16 cellular contexts compared by ENCODE assay signal in genomic region chr11:2091112-2091746, GRCh38. TPM values are rescaled to one million over a fixed set of nuclear protein-coding genes. Genes with fewer than 3 reads are reported as not detected.
DNase-seq lines count a peak whose midpoint lies in the region; ATAC-seq and TF ChIP-seq lines count a peak whose summit lies in the region.
"Had no signal": no experiment of that assay in that cellular context is flagged by ENCODE, and none has a peak within 500 bp of the region (broad histone marks: within the 10 kb centered on the region; RNA-seq: fewer than 3 reads in every experiment).

No MANE protein-coding gene starts in this region.

- no peaks in the 10 kb centered on the region for H3K27me3 ChIP-seq in endodermal cell (ENCODE audit: control insufficient read depth, insufficient read depth, low read length, poor library complexity, severe bottlenecking)

- no peak overlapping the region for H3K4me3 Mint-ChIP-seq in natural killer cell treated with Interleukin-12 subunit alpha and Interleukin-12 subunit beta and Interleukin-15 and Interleukin-18, amount 100 ng/mL, for 72 hours
- H3K4me3 Mint-ChIP-seq in natural killer cell = no peak overlapping the region
- no peak overlapping the region for H3K4me3 Mint-ChIP-seq in endodermal cell

- H3K9ac ChIP-seq in endodermal cell (ENCODE audit: extremely low read depth, low read length, poor library complexity, severe bottlenecking) = no peak overlapping the region
- H3K9ac ChIP-seq: GM23248 had no signal

- H3K4me1 Mint-ChIP-seq in natural killer cell treated with Interleukin-12 subunit alpha and Interleukin-12 subunit beta and Interleukin-15 and Interleukin-18, amount 100 ng/mL, for 72 hours (ENCODE audit: low read depth in 2 of 2) = no peaks in the 10 kb centered on the region
- H3K4me1 Mint-ChIP-seq in natural killer cell (peaks cover 0 to 4% of the 10 kb centered on the region in 2 donors), endodermal cell (no peaks in the 10 kb centered on the region)

- H3K27ac Mint-ChIP-seq in natural killer cell treated with Interleukin-12 subunit alpha and Interleukin-12 subunit beta and Interleukin-15 and Interleukin-18, amount 100 ng/mL, for 72 hours = no peak overlapping the region
- H3K27ac Mint-ChIP-seq in natural killer cell (no peak overlapping the region), endodermal cell (no peak overlapping the region)
- H3K27ac Mint-ChIP-seq: CD8-positive, alpha-beta memory T cell had no signal

- no peak for TF ChIP-seq CTCF in natural killer cell (IDR thresholded peaks at IDR 0.05)
- no peak for TF ChIP-seq CTCF in endodermal cell (conservative IDR thresholded peaks at IDR 0.05)

- H3K36me3 ChIP-seq in endodermal cell (ENCODE audit: control insufficient read depth, insufficient read depth, low read length) = no peaks in the 10 kb centered on the region

- intact Hi-C loops in natural killer cell (cut with micrococcal nuclease) = no loop called here
- intact Hi-C loops in sciatic nerve (cut with DNase I) = no loop called here

- H3K36me3 Mint-ChIP-seq in natural killer cell treated with Interleukin-12 subunit alpha and Interleukin-12 subunit beta and Interleukin-15 and Interleukin-18, amount 100 ng/mL, for 72 hours = no peaks in the 10 kb centered on the region
- no peaks in the 10 kb centered on the region for H3K36me3 Mint-ChIP-seq in natural killer cell
- H3K36me3 Mint-ChIP-seq in endodermal cell (ENCODE audit: low read depth) = no peaks in the 10 kb centered on the region
- H3K36me3 Mint-ChIP-seq: CD8-positive, alpha-beta memory T cell had no signal

- no peaks in the 10 kb centered on the region for H3K9me3 Mint-ChIP-seq in natural killer cell treated with Interleukin-12 subunit alpha and Interleukin-12 subunit beta and Interleukin-15 and Interleukin-18, amount 100 ng/mL, for 72 hours
- H3K9me3 Mint-ChIP-seq in natural killer cell = no peaks in the 10 kb centered on the region
- H3K9me3 Mint-ChIP-seq in endodermal cell = peaks cover 2% of the 10 kb centered on the region
- H3K9me3 Mint-ChIP-seq: CD8-positive, alpha-beta memory T cell had no signal

- no peak for ATAC-seq in natural killer cell treated with Interleukin-12 subunit alpha and Interleukin-12 subunit beta and Interleukin-15 and Interleukin-18, amount 100 ng/mL, for 72 hours
- ATAC-seq in natural killer cell (no peak), sciatic nerve (no peak), HG02970 (IDR thresholded peaks at IDR 0.05; ENCODE audit: low FRiP score, unreplicated experiment) (no peak), HG03097 (IDR thresholded peaks at IDR 0.05; ENCODE audit: low FRiP score, unreplicated experiment) (no peak)

- H3K27me3 Mint-ChIP-seq in natural killer cell treated with Interleukin-12 subunit alpha and Interleukin-12 subunit beta and Interleukin-15 and Interleukin-18, amount 100 ng/mL, for 72 hours = peaks cover 0 to 7% of the 10 kb centered on the region in 2 donors
- H3K27me3 Mint-ChIP-seq in natural killer cell (ENCODE audit: low read depth in 2 of 2) = peaks cover 0 to 7% of the 10 kb centered on the region in 2 donors
- peaks cover 8% of the 10 kb centered on the region for H3K27me3 Mint-ChIP-seq in endodermal cell (ENCODE audit: insufficient read depth)

- no peaks in the 10 kb centered on the region for H3K4me1 ChIP-seq in endodermal cell (ENCODE audit: control insufficient read depth, insufficient read depth, low read length)

- 91 to 93% methylated on average over 4 to 8 of the region's 8 CpGs for WGBS in endodermal cell (ENCODE audit: insufficient coverage in 1 of 2, insufficient read length in 1 of 2), 2 experiments

- H3K9me3 ChIP-seq in endodermal cell (ENCODE audit: control insufficient read depth, low read length) = no peaks in the 10 kb centered on the region

- H3K27ac ChIP-seq in endodermal cell (ENCODE audit: low read depth, low read length) = no peak overlapping the region
- H3K27ac ChIP-seq: GM23248 had no signal

- DNase-seq in natural killer cell treated with Interleukin-12 subunit alpha and Interleukin-12 subunit beta and Interleukin-15 and Interleukin-18, amount 100 ng/mL, for 72 hours (ENCODE audit: low spot score) = peak; percentile 49
- DNase-seq in natural killer cell (no peak), endodermal cell (peak; percentile 21), sciatic nerve (ENCODE audit: low spot score) (peak; percentile 35), ureter (ENCODE audit: low spot score) (peak; percentile 24)
- DNase-seq in stimulated activated CD4-positive, alpha-beta T cell treated with anti-CD3 and anti-CD28 coated beads, Interleukin-4, amount 100 ng/mL, for 1 hour = no peak
- DNase-seq: C1 segment of cervical spinal cord, GM23248, NCI-H1048, NCI-H146, NCI-H2029 treated with DMSO at 0.1 percent for 48 hours, NCI-H2171, NCI-H526 had no signal

- no peak overlapping the region for H3K4me3 ChIP-seq in endodermal cell (ENCODE audit: low read length)
- H3K4me3 ChIP-seq: GM23248 had no signal

RNA-seq across cellular contexts. Expression of gene IGF2, which starts 48.0 kb away (rescaled TPM):
- total RNA-seq in natural killer cell treated with Interleukin-12 subunit alpha and Interleukin-12 subunit beta and Interleukin-15 and Interleukin-18, amount 100 ng/mL, for 72 hours = under 1 TPM in 1 of 2 donors, not detected in 1; 0.17 TPM
- not detected for total RNA-seq in natural killer cell
- 1 to 10 TPM in 1 of 2 donors, under 1 TPM in 1; 0.80 to 5.1 TPM for total RNA-seq in endodermal cell
- 28.1 TPM for polyA plus RNA-seq in endodermal cell (2013, experiment 1 of 2)
- polyA plus RNA-seq in endodermal cell (2013, experiment 2 of 2) = 20.1 TPM
- 473 TPM for total RNA-seq in sciatic nerve
- 61.1 TPM for total RNA-seq in ureter
- total RNA-seq: GM23248 had no signal
- polyA plus RNA-seq: CD8-positive, alpha-beta memory T cell had no signal

Comparison
In these comparisons a context has a peak if more than half of its experiments do, and no peak if none do; other contexts are left out.
1. DNase-seq: peak in natural killer cell treated with Interleukin-12 subunit alpha and Interleukin-12 subunit beta and Interleukin-15 and Interleukin-18, amount 100 ng/mL, for 72 hours (single experiment), endodermal cell (single experiment), sciatic nerve (single experiment) and ureter (single experiment); none in natural killer cell (single experiment) and stimulated activated CD4-positive, alpha-beta T cell treated with anti-CD3 and anti-CD28 coated beads, Interleukin-4, amount 100 ng/mL, for 1 hour (single experiment).
2. RNA of gene IGF2, which starts 48.0 kb away (total RNA-seq): 473 TPM in sciatic nerve (single experiment) and 61.1 TPM in ureter (single experiment); 0.80 to 5.1 TPM in endodermal cell, 0.17 TPM in natural killer cell treated with Interleukin-12 subunit alpha and Interleukin-12 subunit beta and Interleukin-15 and Interleukin-18, amount 100 ng/mL, for 72 hours and not detected in natural killer cell; every median in the first group is over 10 times any median in the second.